10 cellular contexts compared by ENCODE assay signal in genomic region chr19:49556412-49557398, GRCh38. TPM values are rescaled to one million over a fixed set of nuclear protein-coding genes. Genes with fewer than 3 reads are reported as not detected.
DNase-seq lines count a peak whose midpoint lies in the region; ATAC-seq and TF ChIP-seq lines count a peak whose summit lies in the region.
"Had no signal": no experiment of that assay in that cellular context is flagged by ENCODE, and none has a peak within 500 bp of the region (broad histone marks: within the 10 kb centered on the region; RNA-seq: fewer than 3 reads in every experiment).

No MANE protein-coding gene starts in this region.

- peaks cover 2% of the 10 kb centered on the region; the same call in 1 of the 2 replicates for H4K20me1 ChIP-seq in PC-9 (ENCODE audit: insufficient read depth)

- H3K36me3 Mint-ChIP-seq in activated T-helper 17 cell treated with anti-CD3 and anti-CD28 coated beads, Interleukin-2, amount 50 U/mL, for 72 hours (ENCODE audit: low read depth): peaks cover 79% of the 10 kb centered on the region

- POLR2A ChIA-PET in PC-9 (lab: Charles Lee; ENCODE audit: unreplicated experiment): no interaction called here

- H3K4me3 Mint-ChIP-seq in activated T-helper 17 cell treated with anti-CD3 and anti-CD28 coated beads, Interleukin-2, amount 50 U/mL, for 72 hours: peak overlapping the region; percentile 92

- no peak overlapping the region for H3K27ac ChIP-seq in PC-9
- H3K27ac ChIP-seq: A549, right atrium auricular region had no signal

- intact Hi-C loops in PC-9 (cut with micrococcal nuclease; ENCODE audit: unreplicated experiment): no loop called here

- no peaks in the 10 kb centered on the region for H3K79me2 ChIP-seq in PC-9 (ENCODE audit: low read depth)

- H3K4me2 ChIP-seq in PC-9: no peak overlapping the region
- H3K4me2 ChIP-seq: A549 had no signal

- H3K27ac Mint-ChIP-seq in activated T-helper 17 cell treated with anti-CD3 and anti-CD28 coated beads, Interleukin-2, amount 50 U/mL, for 72 hours: peak overlapping the region; percentile 73

- TF ChIP-seq POLR2A in GM18505 (IDR thresholded peaks at IDR 0.05; ENCODE audit: borderline replicate concordance, extremely low read depth, insufficient read depth, insufficient read length): no peak

- no peaks in the 10 kb centered on the region for H3K9me2 ChIP-seq in PC-9 (ENCODE audit: insufficient read depth)

- ATAC-seq in activated T-helper 17 cell treated with anti-CD3 and anti-CD28 coated beads, Interleukin-2, amount 50 U/mL, for 72 hours (replicated peaks): no peak
- no peak for ATAC-seq in GM18505 (IDR thresholded peaks at IDR 0.05; ENCODE audit: unreplicated experiment)

- H3K9me3 ChIP-seq in iPS-18c (ENCODE audit: control insufficient read depth, insufficient read depth, low read length): peaks cover 3% of the 10 kb centered on the region
- H3K9me3 ChIP-seq in PC-9 (ENCODE audit: insufficient read depth, low read depth): no peaks in the 10 kb centered on the region
- H3K9me3 ChIP-seq: A549, right atrium auricular region had no signal

- H3K4me1 ChIP-seq in PC-9 (replicated peaks; ENCODE audit: insufficient read depth): no peaks in the 10 kb centered on the region
- H3K4me1 ChIP-seq: A549 had no signal

- peaks cover 18% of the 10 kb centered on the region for H3F3A ChIP-seq in PC-9 (ENCODE audit: insufficient read depth, low read depth)

- no peaks in the 10 kb centered on the region for H3K36me3 ChIP-seq in PC-9 (ENCODE audit: low read depth)

- H3K27me3 Mint-ChIP-seq in activated T-helper 17 cell treated with anti-CD3 and anti-CD28 coated beads, Interleukin-2, amount 50 U/mL, for 72 hours: no peaks in the 10 kb centered on the region

- CTCF ChIA-PET in PC-9 (lab: Charles Lee): no interaction called here

- H3K4me1 Mint-ChIP-seq in activated T-helper 17 cell treated with anti-CD3 and anti-CD28 coated beads, Interleukin-2, amount 50 U/mL, for 72 hours: peaks cover 55% of the 10 kb centered on the region

- BruUV-seq in PC-9 (replicated peaks; lab: Mats Ljungman, UMichigan): no TSS peak

- H3K9me3 Mint-ChIP-seq in activated T-helper 17 cell treated with anti-CD3 and anti-CD28 coated beads, Interleukin-2, amount 50 U/mL, for 72 hours: no peaks in the 10 kb centered on the region

- H3K4me3 ChIP-seq in iPS-18c (ENCODE audit: insufficient read depth, low read depth, low read length) (peak overlapping the region; percentile 47), PC-9 (no peak overlapping the region)
- H3K4me3 ChIP-seq: A549, right atrium auricular region had no signal

- H2AFZ ChIP-seq in PC-9: no peak overlapping the region

- peak; percentile 48 for DNase-seq in activated T-cell treated with anti-CD3 and anti-CD28 coated beads for 48 hours (ENCODE audit: low read depth)
- DNase-seq in activated T-cell treated with anti-CD3 and anti-CD28 coated beads for 4 hours: no peak
- peak; percentile 22 for DNase-seq in stimulated activated naive CD4-positive, alpha-beta T cell treated with Interleukin-2 at 50 U/mL for 16 hours (lab: John Stamatoyannopoulos, UW)
- DNase-seq in NCI-H1092 treated with DMSO at 0.1 percent for 48 hours (lab: John Stamatoyannopoulos, UW): no peak
- no peak for DNase-seq in PC-9

- no peak for TF ChIP-seq CTCF in PC-9 (conservative IDR thresholded peaks at IDR 0.05)

- H3K27me3 ChIP-seq in PC-9 (ENCODE audit: insufficient read depth, low read depth): no peaks in the 10 kb centered on the region
- H3K27me3 ChIP-seq: right atrium auricular region had no signal

RNA-seq across cellular contexts. Expression of gene NOSIP, which starts 23.7 kb away (rescaled TPM):
- 100 to 1,000 TPM; 101 to 103 TPM for total RNA-seq in activated T-helper 17 cell treated with anti-CD3 and anti-CD28 coated beads, Interleukin-2, amount 50 U/mL, for 72 hours
- 63.6 and 71.3 TPM in 2 replicates for total RNA-seq in PC-9 (2021)

RNA-seq across cellular contexts. Expression of gene PRRG2, which starts 24.4 kb away (rescaled TPM):
- 10 to 100 TPM in 1 of 2 donors, 1 to 10 TPM in 1; 3.8 to 12.3 TPM for total RNA-seq in activated T-helper 17 cell treated with anti-CD3 and anti-CD28 coated beads, Interleukin-2, amount 50 U/mL, for 72 hours
- 16.2 TPM in 2 replicates for total RNA-seq in PC-9 (2021)

RNA-seq across cellular contexts. Expression of gene RCN3, which starts 28.9 kb away (rescaled TPM):
- total RNA-seq in activated T-helper 17 cell treated with anti-CD3 and anti-CD28 coated beads, Interleukin-2, amount 50 U/mL, for 72 hours: 10 to 100 TPM in 1 of 2 donors, 1 to 10 TPM in 1; 1.2 to 11.8 TPM
- 0.75 and 0.96 TPM in 2 replicates for total RNA-seq in PC-9 (2021)

RNA-seq across cellular contexts. Expression of gene PRR12, which starts 34.3 kb away (rescaled TPM):
- 10 to 100 TPM; 27.2 to 27.8 TPM for total RNA-seq in activated T-helper 17 cell treated with anti-CD3 and anti-CD28 coated beads, Interleukin-2, amount 50 U/mL, for 72 hours
- total RNA-seq in PC-9 (2021): 40.4 and 41.3 TPM in 2 replicates

RNA-seq across cellular contexts. Expression of gene FCGRT, which starts 44.2 kb away (rescaled TPM):
- 10 to 100 TPM; 11.1 to 15.8 TPM for total RNA-seq in activated T-helper 17 cell treated with anti-CD3 and anti-CD28 coated beads, Interleukin-2, amount 50 U/mL, for 72 hours
- total RNA-seq in PC-9 (2021): 4.8 and 6.7 TPM in 2 replicates

Comparison
In these comparisons a context has a peak if more than half of its experiments do, and no peak if none do; other contexts are left out.
1. DNase-seq: peak in activated T-cell treated with anti-CD3 and anti-CD28 coated beads for 48 hours (single experiment) and stimulated activated naive CD4-positive, alpha-beta T cell treated with Interleukin-2 at 50 U/mL for 16 hours (single experiment); none in activated T-cell treated with anti-CD3 and anti-CD28 coated beads for 4 hours (single experiment), NCI-H1092 treated with DMSO at 0.1 percent for 48 hours (single experiment) and PC-9 (0 of 2).